Comparison of ENCODE assay signal across 8 cellular contexts in genomic region chr3:53072653-53073552, GRCh38. TPM values are rescaled to one million over a fixed set of nuclear protein-coding genes. Genes with fewer than 3 reads are reported as not detected.
DNase-seq lines count a peak whose midpoint lies in the region; ATAC-seq and TF ChIP-seq lines count a peak whose summit lies in the region.

No MANE protein-coding gene starts in this region.

- H3K9me3 Mint-ChIP-seq in naive B cell, result no peaks in the 10 kb centered on the region

- no peaks in the 10 kb centered on the region for H3K36me3 ChIP-seq in OCI-LY7 (ENCODE audit: insufficient read depth, low read length)
- H3K36me3 ChIP-seq in esophagus squamous epithelium, result peaks cover 0 to 8% (median 0%) of the 10 kb centered on the region in 3 donors

- H3K9me2 ChIP-seq in OCI-LY7 (ENCODE audit: insufficient read depth, low read length), result no peaks in the 10 kb centered on the region

- 5 to 6% methylated on average over 4 to 7 of the region's 32 CpGs for WGBS in esophagus squamous epithelium, 2 donors

- DNase-seq in Caki2 (ENCODE audit: low read depth) (peak; percentile 40), HS-5 (ENCODE audit: low read depth) (peak; percentile 30), OCI-LY7 (ENCODE audit: low spot score) (peak; percentile 89), activated T-cell treated with anti-CD3 and anti-CD28 coated beads for 4 hours (peak; percentile 81), esophagus squamous epithelium (lab: John Stamatoyannopoulos, UW) (peak; percentile 23), naive B cell (peak; percentile 82)
- DNase-seq in stimulated activated CD8-positive, alpha-beta memory T cell treated with anti-CD3 and anti-CD28 coated beads, Interleukin-7, amount 100 ng/mL, for 4 hours (ENCODE audit: low read depth in 2 of 2), result peak; percentile 75 to 76

- H3K4me2 ChIP-seq in OCI-LY7 (ENCODE audit: low read length), result peak overlapping the region; percentile 99

- H3K36me3 Mint-ChIP-seq in naive B cell, result no peaks in the 10 kb centered on the region

- CTCF ChIA-PET in OCI-LY7 (lab: Charles Lee; ENCODE audit: unreplicated experiment), result interaction anchor here (0.6 kb wide), 1 partner anchor 484 kb away, joined by 3 read pairs; no protein-coding TSS in a partner anchor

- BruUV-seq in OCI-LY7 (replicated peaks; lab: Mats Ljungman, UMichigan), result no TSS peak

- H3K27ac ChIP-seq in OCI-LY7 (ENCODE audit: low read depth, low read length, poor library complexity, severe bottlenecking) (peak overlapping the region; percentile 21), esophagus squamous epithelium (peak overlapping the region; percentile 62 to 82 (median 81))

- no peaks in the 10 kb centered on the region for H3K27me3 ChIP-seq in esophagus squamous epithelium

- H2AFZ ChIP-seq in OCI-LY7 (ENCODE audit: low read length), result peak overlapping the region; percentile 99

- intact Hi-C loops in OCI-LY7 (cut with micrococcal nuclease; ENCODE audit: unreplicated experiment), result loop anchor here (1.0 to 5.0 kb wide), 4 partner anchors 166 to 331 kb away; no protein-coding TSS in a partner anchor
- intact Hi-C loops in esophagus squamous epithelium (cut with DNase I), result loop anchor here (10.0 kb wide), 1 partner anchor 328 kb away; no protein-coding TSS in a partner anchor

- POLR2A ChIA-PET in OCI-LY7 (lab: Charles Lee), result interaction anchor here (0.6 to 1.0 kb wide), 2 partner anchors 174 to 236 kb away, joined by 3 to 4 read pairs; no protein-coding TSS in a partner anchor

- TF ChIP-seq CTCF in OCI-LY7 (conservative IDR thresholded peaks at IDR 0.05; ENCODE audit: low read length) (peak; percentile 97), esophagus squamous epithelium (IDR thresholded peaks at IDR 0.05) (peak; percentile 90 to 95 (median 92))

- ATAC-seq in GM19468 (IDR thresholded peaks at IDR 0.05; ENCODE audit: extremely low read depth, unreplicated experiment) (peak; percentile 60), naive B cell (ENCODE audit: low read depth in 2 of 2) (peak; percentile 87 to 89)

- H3K4me1 Mint-ChIP-seq in naive B cell, result peaks cover 17 to 20% (median 19%) of the 10 kb centered on the region in 3 donors

- peaks cover 14% of the 10 kb centered on the region for H3K4me1 ChIP-seq in OCI-LY7 (ENCODE audit: insufficient read depth, low read length, poor library complexity, severe bottlenecking)
- peaks cover 7 to 22% (median 8%) of the 10 kb centered on the region in 3 donors for H3K4me1 ChIP-seq in esophagus squamous epithelium

- no peaks in the 10 kb centered on the region for H3K9me3 ChIP-seq in OCI-LY7 (ENCODE audit: low read length)
- no peaks in the 10 kb centered on the region for H3K9me3 ChIP-seq in esophagus squamous epithelium

- peak overlapping the region; percentile 91 to 95 (median 93) for H3K4me3 Mint-ChIP-seq in naive B cell

- no peaks in the 10 kb centered on the region for H4K20me1 ChIP-seq in OCI-LY7 (ENCODE audit: insufficient read depth, low read length)

- in situ Hi-C loops in Caki2 (cut with HindIII; ENCODE audit: low pct_unique_long_range_greater_than_20kb, low sequenced_read_pairs), result no loop called here

- TF ChIP-seq POLR2A in esophagus squamous epithelium (IDR thresholded peaks at IDR 0.05), result no peak

- H3K27me3 Mint-ChIP-seq in naive B cell, result no peaks in the 10 kb centered on the region

- H3K27ac Mint-ChIP-seq in naive B cell, result peak overlapping the region; percentile 11 to 95 (median 90)

- H3K79me2 ChIP-seq in OCI-LY7 (ENCODE audit: insufficient read depth, low read depth, low read length), result no peaks in the 10 kb centered on the region

- H3K4me3 ChIP-seq in OCI-LY7 (ENCODE audit: low read depth, low read length, poor library complexity, severe bottlenecking), result peak overlapping the region; percentile 69
- peak overlapping the region; percentile 67 to 78 (median 70) for H3K4me3 ChIP-seq in esophagus squamous epithelium

RNA-seq across cellular contexts. Expression of gene SFMBT1, which starts 27.0 kb away (rescaled TPM):
- total RNA-seq in Caki2 (2014; rRNA removed; shearing (Covaris generic); ENCODE audit: low replicate concordance), result 2.0 and 3.3 TPM in 2 replicates
- total RNA-seq in OCI-LY7 (2014; rRNA removed; shearing (Covaris generic)), result 8.0 and 18.1 TPM in 2 replicates
- total RNA-seq in OCI-LY7 (2022) (12.9 and 15.5 TPM in 2 replicates), esophagus squamous epithelium (10 to 100 TPM in 2 of 4 donors, 1 to 10 TPM in 2; 6.6 to 26.7 (median 9.4) TPM)
- 10 to 100 TPM in 5 of 6 donors, 1 to 10 TPM in 1; 2.2 to 22.5 (median 19.6) TPM for polyA plus RNA-seq in naive B cell (ENCODE audit: low read depth in 6 of 6)

RNA-seq across cellular contexts. Expression of gene RFT1, which starts 57.3 kb away (rescaled TPM):
- total RNA-seq in Caki2 (2014; rRNA removed; shearing (Covaris generic); ENCODE audit: low replicate concordance), result 7.3 and 19.5 TPM in 2 replicates
- total RNA-seq in OCI-LY7 (2014; rRNA removed; shearing (Covaris generic)), result 9.9 and 15.8 TPM in 2 replicates
- total RNA-seq in OCI-LY7 (2022) (34.7 and 34.8 TPM in 2 replicates), esophagus squamous epithelium (10 to 100 TPM in 3 of 4 donors, 1 to 10 TPM in 1; 4.9 to 18.2 (median 12.8) TPM)
- polyA plus RNA-seq in naive B cell (ENCODE audit: low read depth in 6 of 6), result 10 to 100 TPM; 16.9 to 26.7 (median 22.5) TPM

Comparison
In these comparisons a context has a peak if more than half of its experiments do, and no peak if none do; other contexts are left out.
1. Peak in every context shown above with its lines: DNase-seq, ATAC-seq, H3K4me3 ChIP-seq and H3K27ac ChIP-seq.
2. DNase-seq: peak in every context shown above with its lines; median percentile 89 in OCI-LY7; 82 in naive B cell; 81 in activated T-cell treated with anti-CD3 and anti-CD28 coated beads for 4 hours; 76 in stimulated activated CD8-positive, alpha-beta memory T cell treated with anti-CD3 and anti-CD28 coated beads, Interleukin-7, amount 100 ng/mL, for 4 hours; 40 in Caki2; 30 in HS-5; 23 in esophagus squamous epithelium.